ENCODE assay signal across 11 cellular contexts in the genomic region with DNA sequence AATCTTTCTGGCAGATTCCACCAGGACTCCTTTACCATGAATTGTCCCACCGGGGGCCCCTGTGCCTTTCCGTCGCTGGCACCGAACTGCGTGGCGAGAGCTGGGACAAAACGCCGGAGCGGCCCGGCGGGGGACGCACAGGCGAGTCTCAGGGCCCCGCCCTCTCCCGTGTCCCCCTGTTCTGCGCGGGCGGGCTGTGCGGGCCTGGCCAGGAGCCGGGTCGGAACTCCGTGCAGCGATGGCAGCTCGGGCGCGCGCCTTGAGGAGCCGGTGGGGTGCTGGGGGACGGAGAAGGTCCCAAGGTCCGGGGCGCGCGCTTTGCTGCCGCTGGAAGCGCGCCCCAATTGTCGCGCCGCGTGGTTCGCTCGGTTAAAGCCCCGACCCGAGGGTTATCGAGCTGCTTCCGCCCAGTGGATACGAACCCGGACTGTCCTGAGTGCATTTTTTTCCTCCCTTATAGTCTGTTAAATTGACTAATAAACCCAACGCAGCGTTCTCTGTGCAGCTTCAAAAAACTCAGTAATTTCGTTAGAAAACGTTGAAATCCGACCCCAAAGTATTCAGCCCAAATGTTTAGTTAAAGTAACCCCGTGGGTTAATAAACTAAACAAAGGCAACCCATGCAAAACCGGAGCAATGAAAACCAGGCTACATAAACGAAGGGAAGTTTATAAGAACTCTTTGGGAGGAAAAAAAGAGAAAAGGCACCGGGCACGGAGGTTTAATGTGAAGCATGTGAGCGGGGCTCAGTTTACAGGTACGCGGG.
DNase-seq lines count a peak whose midpoint lies in the region; ATAC-seq and TF ChIP-seq lines count a peak whose summit lies in the region.
"Had no signal": no experiment of that assay in that cellular context is flagged by ENCODE, and none has a peak within 500 bp of the region (broad histone marks: within the 10 kb centered on the region; RNA-seq: fewer than 3 reads in every experiment).

No MANE protein-coding gene starts in this region.

- H3K4me1 Mint-ChIP-seq in MCF 10A (ENCODE audit: insufficient read depth, unreplicated experiment): peaks cover 10% of the 10 kb centered on the region
- H3K4me1 Mint-ChIP-seq in brain: peaks cover 24% of the 10 kb centered on the region
- H3K4me1 Mint-ChIP-seq in type B pancreatic cell (ENCODE audit: unreplicated experiment): peaks cover 41% of the 10 kb centered on the region

- no peak overlapping the region for H3K27ac ChIP-seq in breast epithelium
- no peak overlapping the region for H3K27ac ChIP-seq in mesendoderm (ENCODE audit: low read depth, low read length)
- H3K27ac ChIP-seq: C4-2B had no signal

- no peak overlapping the region for H3K27ac Mint-ChIP-seq in MCF 10A (ENCODE audit: low read depth, unreplicated experiment)
- H3K27ac Mint-ChIP-seq in brain: no peak overlapping the region
- peak overlapping the region; percentile 5 for H3K27ac Mint-ChIP-seq in type B pancreatic cell
- H3K27ac Mint-ChIP-seq: natural killer cell treated with Interleukin-12 subunit alpha and Interleukin-12 subunit beta and Interleukin-15 and Interleukin-18, amount 100 ng/mL, for 72 hours had no signal

- CTCF ChIA-PET in MCF 10A (lab: Yijun Ruan, JAX): interaction anchor here (0.6 to 1.8 kb wide), 2 partner anchors 82 to 93 kb away, joined by 4 to 7 read pairs; no protein-coding TSS in a partner anchor

- H3K9me3 ChIP-seq in breast epithelium: no peaks in the 10 kb centered on the region

- TF ChIP-seq POLR2A in breast epithelium (IDR thresholded peaks at IDR 0.05): no peak

- H3K23ac ChIP-seq in mesendoderm (ENCODE audit: low read length): no peak overlapping the region

- no peaks in the 10 kb centered on the region for H3K9me3 Mint-ChIP-seq in MCF 10A (ENCODE audit: unreplicated experiment)
- peaks cover 0 to 18% (median 7%) of the 10 kb centered on the region in 5 experiments for H3K9me3 Mint-ChIP-seq in brain
- no peaks in the 10 kb centered on the region for H3K9me3 Mint-ChIP-seq in type B pancreatic cell
- H3K9me3 Mint-ChIP-seq: natural killer cell treated with Interleukin-12 subunit alpha and Interleukin-12 subunit beta and Interleukin-15 and Interleukin-18, amount 100 ng/mL, for 72 hours had no signal

- POLR2A ChIA-PET in MCF 10A (lab: Yijun Ruan, JAX): no interaction called here

- H3K9ac ChIP-seq in mesendoderm (ENCODE audit: low read length): peak overlapping the region; percentile 19

- no peak overlapping the region for H2BK120ac ChIP-seq in mesendoderm (ENCODE audit: low read depth, low read length)

- no peak overlapping the region for H3K18ac ChIP-seq in mesendoderm (ENCODE audit: low read length)

- H3K4ac ChIP-seq in mesendoderm (ENCODE audit: low read depth, low read length): no peak overlapping the region

- no peaks in the 10 kb centered on the region for H3K79me2 ChIP-seq in mesendoderm (ENCODE audit: control insufficient read depth, insufficient read depth, low read length)

- intact Hi-C loops in breast epithelium (cut with DNase I; ENCODE audit: low total_unique reads) (no loop called here), MCF 10A (cut with micrococcal nuclease) (no loop called here)

- WGBS in mesendoderm (ENCODE audit: extremely low coverage, insufficient coverage, low lambda C conversion rate): no CpG with 5 or more reads among the region's 61 CpGs

- H3K27me3 Mint-ChIP-seq in MCF 10A (ENCODE audit: insufficient read depth, unreplicated experiment) (no peaks in the 10 kb centered on the region), brain (peaks cover 100% of the 10 kb centered on the region), type B pancreatic cell (peaks cover 88% of the 10 kb centered on the region)

- H2AK5ac ChIP-seq in mesendoderm (ENCODE audit: low read length): no peak overlapping the region

- peak overlapping the region; percentile 18 for H3K4me2 ChIP-seq in mesendoderm (ENCODE audit: low read length)

- H2BK5ac ChIP-seq in mesendoderm (ENCODE audit: low read length): no peak overlapping the region

- no peaks in the 10 kb centered on the region for H3K36me3 ChIP-seq in breast epithelium
- H3K36me3 ChIP-seq in mesendoderm (ENCODE audit: control insufficient read depth, insufficient read depth, low read length): no peaks in the 10 kb centered on the region

- H4K5ac ChIP-seq in mesendoderm (ENCODE audit: low read length): no peak overlapping the region

- peak overlapping the region; percentile 1 to 53 (median 7) for H3K4me3 ChIP-seq in breast epithelium
- H3K4me3 ChIP-seq in mesendoderm (ENCODE audit: low read length): no peak overlapping the region

- no peak overlapping the region for H4K8ac ChIP-seq in mesendoderm (ENCODE audit: low read depth, low read length)

- TF ChIP-seq CTCF in breast epithelium (IDR thresholded peaks at IDR 0.05) (no peak), MCF 10A (IDR thresholded peaks at IDR 0.05; ENCODE audit: unreplicated experiment) (no peak), brain (conservative IDR thresholded peaks at IDR 0.05) (no peak), type B pancreatic cell (conservative IDR thresholded peaks at IDR 0.05) (no peak)

- H3K27me3 ChIP-seq in breast epithelium (peaks cover 12 to 71% of the 10 kb centered on the region in 2 donors), mesendoderm (ENCODE audit: insufficient read depth, low read length, poor library complexity) (peaks cover 72% of the 10 kb centered on the region)

- H3K36me3 Mint-ChIP-seq in MCF 10A (ENCODE audit: insufficient read depth, unreplicated experiment) (no peaks in the 10 kb centered on the region), brain (no peaks in the 10 kb centered on the region), type B pancreatic cell (peaks cover 12% of the 10 kb centered on the region)

- H3K4me3 Mint-ChIP-seq in MCF 10A (ENCODE audit: unreplicated experiment) (no peak overlapping the region), brain (peak overlapping the region; percentile 29 to 79 (median 67)), type B pancreatic cell (peak overlapping the region; percentile 78)
- H3K4me3 Mint-ChIP-seq: natural killer cell treated with Interleukin-12 subunit alpha and Interleukin-12 subunit beta and Interleukin-15 and Interleukin-18, amount 100 ng/mL, for 72 hours had no signal

- ATAC-seq in HG02973 (IDR thresholded peaks at IDR 0.05; ENCODE audit: unreplicated experiment) (no peak), HG03469 (IDR thresholded peaks at IDR 0.05; ENCODE audit: unreplicated experiment) (no peak), left lobe of liver (no peak)
- ATAC-seq: natural killer cell treated with Interleukin-12 subunit alpha and Interleukin-12 subunit beta and Interleukin-15 and Interleukin-18, amount 100 ng/mL, for 72 hours had no signal

- no peak overlapping the region for H2BK15ac ChIP-seq in mesendoderm (replicated peaks; ENCODE audit: low read depth)

- H3K79me1 ChIP-seq in mesendoderm (ENCODE audit: low read length): no peaks in the 10 kb centered on the region

- H3K56ac ChIP-seq in mesendoderm (ENCODE audit: low read length): peak overlapping the region; percentile 60

- DNase-seq in breast epithelium (ENCODE audit: low spot score in 2 of 2) (no peak), MCF 10A (ENCODE audit: unreplicated experiment) (no peak), mesendoderm (no peak), type B pancreatic cell (ENCODE audit: extremely low spot score, unreplicated experiment) (no peak), left lobe of liver (ENCODE audit: low spot score) (no peak)
- DNase-seq: head of caudate nucleus had no signal

- H3K4me1 ChIP-seq in breast epithelium (no peaks in the 10 kb centered on the region), mesendoderm (ENCODE audit: control insufficient read depth, low read depth, low read length) (peaks cover 2% of the 10 kb centered on the region)

- no TSS peak for BruUV-seq in MCF 10A (replicated peaks; lab: Mats Ljungman, UMichigan)
